Comparison of ENCODE assay signal across 23 cellular contexts in genomic region chr22:33337524-33337923, GRCh38.
DNase-seq lines count a peak whose midpoint lies in the region; ATAC-seq, FAIRE-seq and TF ChIP-seq lines count a peak whose summit lies in the region.
"Had no signal": no experiment of that assay in that cellular context is flagged by ENCODE, and none has a peak within 500 bp of the region (broad histone marks: within the 10 kb centered on the region; RNA-seq: fewer than 3 reads in every experiment).

No MANE protein-coding gene starts in this region.

- H3K9me3 ChIP-seq in HepG2 (ENCODE audit: low read length) (no peaks in the 10 kb centered on the region), pancreas (no peaks in the 10 kb centered on the region)
- H3K9me3 ChIP-seq: BLaER1, Peyer's patch had no signal

- no peaks in the 10 kb centered on the region for H3K27me3 ChIP-seq in HepG2 (ENCODE audit: control insufficient read depth in 1 of 2, insufficient read depth in 2 of 2, low read length in 2 of 2)
- no peaks in the 10 kb centered on the region for H3K27me3 ChIP-seq in pancreas
- H3K27me3 ChIP-seq: BLaER1, Peyer's patch had no signal

- TF ChIP-seq EP300 in HepG2 (IDR thresholded peaks at IDR 0.05; ENCODE audit: low read depth in 2 of 2, low read length in 2 of 2) (no peak), HepG2 (CRISPR knock-in tag; IDR thresholded peaks at IDR 0.05; ENCODE audit: borderline replicate concordance) (no peak)

- intact Hi-C loops in HepG2 (cut with micrococcal nuclease; ENCODE audit: unreplicated experiment) (loop anchor here (10.0 kb wide), 1 partner anchor 237 kb away; no protein-coding TSS in a partner anchor), pancreas (cut with DNase I) (no loop called here)

- TF ChIP-seq POLR2A in HepG2 (IDR thresholded peaks at IDR 0.05; ENCODE audit: insufficient read depth in 1 of 2, low read depth in 2 of 2, low read length in 2 of 2) = no peak

- DNase-seq in Caki2 (ENCODE audit: low read depth) (peak; percentile 73), epithelial cell of prostate (ENCODE audit: low read depth, low spot score) (peak; percentile 27), HepG2 (ENCODE audit: low spot score) (no peak), pancreas (peak in 4 of 6 donors; percentile 22 to 40 (median 37)), RKO (ENCODE audit: low spot score) (no peak), T-helper 2 cell (no peak)
- DNase-seq: DMS79; IMR-90; NCI-H1048; NCI-H146; NCI-H2081; NK-92 treated with Interleukin-12 subunit alpha and Interleukin-12 subunit beta, amount 100 ng/mL, for 24 hours; Peyer's patch had no signal

- H3K36me3 ChIP-seq in HepG2 (replicated peaks in 1 of 2; ENCODE audit: control insufficient read depth in 1 of 2, insufficient read depth in 2 of 2, low read length in 2 of 2) (peaks cover 0 to 6% of the 10 kb centered on the region in 2 experiments; a peak in 2 of 5 replicates), pancreas (no peaks in the 10 kb centered on the region)

- no peak for TF ChIP-seq RAD21 in HepG2 (CRISPR knock-in tag; IDR thresholded peaks at IDR 0.05)

- ATAC-seq in HepG2 (no peak), pancreas (peak; percentile 53 to 87 (median 69)), GM18867 (IDR thresholded peaks at IDR 0.05; ENCODE audit: unreplicated experiment) (no peak), HG03457 (IDR thresholded peaks at IDR 0.05; ENCODE audit: unreplicated experiment) (no peak)
- ATAC-seq: CD8-positive, alpha-beta T cell; Right ventricle myocardium inferior had no signal

- BruUV-seq in HepG2 (replicated peaks; lab: Mats Ljungman, UMichigan) = no TSS peak

- no peaks in the 10 kb centered on the region for H4K20me1 ChIP-seq in HepG2 (ENCODE audit: insufficient read depth, low read length)
- H4K20me1 ChIP-seq: BLaER1 had no signal

- H3K79me2 ChIP-seq in HepG2 (ENCODE audit: insufficient read depth, low read length) = no peaks in the 10 kb centered on the region

- WGBS in HepG2 (ENCODE audit: low lambda C conversion rate) = 97% methylated on average over 6 of the region's 10 CpGs
- 74 to 76% methylated on average over 10 of the region's 10 CpGs for WGBS in pancreas, 2 donors

- no peak for TF ChIP-seq CTCF in HepG2 (CRISPR knock-in tag; IDR thresholded peaks at IDR 0.05)
- TF ChIP-seq CTCF in pancreas (IDR thresholded peaks at IDR 0.05) = no peak

- no peak overlapping the region for H2AFZ ChIP-seq in HepG2 (ENCODE audit: low read length)

- POLR2A ChIA-PET in HepG2 (lab: Yijun Ruan, JAX) = no interaction called here

- FAIRE-seq in HepG2 (lab: Jason Lieb, UNC) = no peak
- no peak for FAIRE-seq in pancreas (lab: Jason Lieb, UNC)
- FAIRE-seq: A204.1, D721Med, GM12892, GM18507, H54 had no signal

- CTCF ChIA-PET in HepG2 (lab: Yijun Ruan, JAX; ENCODE audit: low intra/inter-chr PET ratio, low total read pairs) = no interaction called here

- H3K4me3 ChIP-seq in HepG2 (replicated peaks in 1 of 3; ENCODE audit: insufficient read depth in 1 of 3, low read depth in 2 of 3, low read length in 3 of 3) (no peak overlapping the region), pancreas (no peak overlapping the region)
- H3K4me3 ChIP-seq: BLaER1, Peyer's patch had no signal

- peaks cover 91% of the 10 kb centered on the region for H3K4me1 ChIP-seq in HepG2 (ENCODE audit: insufficient read depth, low read length)
- no peaks in the 10 kb centered on the region for H3K4me1 ChIP-seq in pancreas
- H3K4me1 ChIP-seq: BLaER1 had no signal

- H3K27ac ChIP-seq in epithelial cell of prostate = no peak overlapping the region
- peak overlapping the region; percentile 93 for H3K27ac ChIP-seq in HepG2 (ENCODE audit: extremely low read length, insufficient read depth, low read length)
- H3K27ac ChIP-seq in pancreas = peak overlapping the region in 1 of 4 donors; percentile 4
- H3K27ac ChIP-seq: BLaER1, Peyer's patch had no signal

- in situ Hi-C loops in Caki2 (cut with HindIII; ENCODE audit: low pct_unique_long_range_greater_than_20kb, low sequenced_read_pairs) (no loop called here), HepG2 (cut with HindIII; ENCODE audit: extremely low pct_ligation_motif_present, low pct_unique_long_range_greater_than_20kb) (no loop called here)

- H3K9ac ChIP-seq in HepG2 (ENCODE audit: insufficient read depth, low read depth, low read length) = no peak overlapping the region; the same call in 1 of the 2 replicates
- H3K9ac ChIP-seq: BLaER1 had no signal

- no peak overlapping the region for H3K4me2 ChIP-seq in HepG2 (ENCODE audit: low read depth, low read length)
- H3K4me2 ChIP-seq: BLaER1 had no signal

TF ChIP-seq in HepG2, 621 proteins besides CTCF, POLR2A, EP300 and RAD21:
- TF ChIP-seq ZNF687 (CRISPR knock-in tag; IDR thresholded peaks at IDR 0.05) (peak; percentile 52), NCOA1 (CRISPR knock-in tag; IDR thresholded peaks at IDR 0.05) (no peak), STAT6 (CRISPR knock-in tag; IDR thresholded peaks at IDR 0.05; ENCODE audit: borderline replicate concordance) (no peak), ZMYM4 (CRISPR knock-in tag; IDR thresholded peaks at IDR 0.05) (0 out of 2 replicates have a peak, but pooled peaks have one; percentile 26)

Comparison
In these comparisons a context has a peak if more than half of its experiments do, and no peak if none do; other contexts are left out.
1. DNase-seq: peak in Caki2 (single experiment), epithelial cell of prostate (single experiment) and pancreas (4 of 6); none in HepG2 (single experiment), RKO (single experiment) and T-helper 2 cell (0 of 5).
2. ATAC-seq: peak in pancreas (4 of 4); none in HepG2 (single experiment), GM18867 (single experiment) and HG03457 (single experiment).